ENCODE assay signal across 21 cellular contexts in genomic region chr17:3526971-3527370, GRCh38. TPM values are rescaled to one million over a fixed set of nuclear protein-coding genes. Genes with fewer than 3 reads are reported as not detected.
DNase-seq lines count a peak whose midpoint lies in the region; ATAC-seq, FAIRE-seq and TF ChIP-seq lines count a peak whose summit lies in the region.
"Had no signal": no experiment of that assay in that cellular context is flagged by ENCODE, and none has a peak within 500 bp of the region (broad histone marks: within the 10 kb centered on the region; RNA-seq: fewer than 3 reads in every experiment).

No MANE protein-coding gene starts in this region.

- H3K9ac ChIP-seq in kidney (ENCODE audit: low read length in 2 of 2) (no peak overlapping the region), PC-3 (ENCODE audit: low read length) (no peak overlapping the region)

- TF ChIP-seq CTCF in bronchial epithelial cell (IDR thresholded peaks at IDR 0.05; ENCODE audit: insufficient read depth, low read length, severe bottlenecking) (no peak), kidney (IDR thresholded peaks at IDR 0.05; ENCODE audit: borderline replicate concordance, extremely low read depth, insufficient read depth) (no peak), sigmoid colon (IDR thresholded peaks at IDR 0.05) (no peak), upper lobe of right lung (IDR thresholded peaks at IDR 0.05) (no peak), PC-3 (conservative IDR thresholded peaks at IDR 0.05; ENCODE audit: low read depth, low read length) (no peak), transverse colon (IDR thresholded peaks at IDR 0.05) (no peak)

- 75 to 85% methylated on average over 10 of the region's 10 CpGs for WGBS in sigmoid colon, 2 donors
- WGBS in transverse colon (ENCODE audit: low coverage in 1 of 2), 2 donors, result 67 to 91% methylated on average over 1 to 10 of the region's 10 CpGs

- H3K4me2 ChIP-seq in PC-3 (ENCODE audit: low read length), result no peak overlapping the region

- H3K9me3 ChIP-seq in kidney (ENCODE audit: control insufficient read depth in 1 of 2, low read length in 2 of 2) (no peaks in the 10 kb centered on the region), sigmoid colon (no peaks in the 10 kb centered on the region), upper lobe of right lung (no peaks in the 10 kb centered on the region), PC-3 (ENCODE audit: low read length) (no peaks in the 10 kb centered on the region), transverse colon (no peaks in the 10 kb centered on the region)
- H3K9me3 ChIP-seq: BE2C, Caco-2, HAP-1 had no signal

- BruUV-seq in PC-3 (replicated peaks; lab: Mats Ljungman, UMichigan), result no TSS peak

- no peak overlapping the region for H3K27ac ChIP-seq in kidney (ENCODE audit: low read depth in 2 of 2, low read length in 2 of 2)
- H3K27ac ChIP-seq in sigmoid colon, result no peak overlapping the region
- no peak overlapping the region for H3K27ac ChIP-seq in upper lobe of right lung
- no peak overlapping the region for H3K27ac ChIP-seq in PC-3 (ENCODE audit: low read length)
- H3K27ac ChIP-seq in transverse colon, result no peak overlapping the region

- H3K4me3 ChIP-seq in bronchial epithelial cell (ENCODE audit: low read depth, low read length), result no peak overlapping the region
- H3K4me3 ChIP-seq in kidney (ENCODE audit: low read length in 2 of 2), result no peak overlapping the region
- H3K4me3 ChIP-seq in sigmoid colon, result no peak overlapping the region
- no peak overlapping the region for H3K4me3 ChIP-seq in upper lobe of right lung
- no peak overlapping the region for H3K4me3 ChIP-seq in PC-3 (ENCODE audit: low read length)
- no peak overlapping the region for H3K4me3 ChIP-seq in transverse colon
- H3K4me3 ChIP-seq: HAP-1 had no signal

- DNase-seq in bronchial epithelial cell (ENCODE audit: low read depth), result no peak
- peak; percentile 18 for DNase-seq in kidney
- peak; percentile 41 for DNase-seq in sigmoid colon
- DNase-seq in upper lobe of right lung, result peak; percentile 36
- DNase-seq in activated T-cell treated with anti-CD3 and anti-CD28 coated beads for 4 hours, result no peak
- DNase-seq in PC-3, result no peak
- DNase-seq in transverse colon, result no peak
- DNase-seq: ACHN; BE2C; C1 segment of cervical spinal cord; Caco-2; CD4-positive, CD25-positive, alpha-beta regulatory T cell had no signal

- POLR2A ChIA-PET in PC-3 (lab: Charles Lee; ENCODE audit: unreplicated experiment), result no interaction called here

- H4K20me1 ChIP-seq in PC-3 (ENCODE audit: low read length), result no peaks in the 10 kb centered on the region

- in situ Hi-C loops in transverse colon (cut with MboI; ENCODE audit: low pct_ligation_motif_present in 1 of 4, low pct_unique_long_range_greater_than_20kb in 1 of 4, low sequenced_read_pairs in 3 of 4), result no loop called here

- H3K79me2 ChIP-seq in PC-3 (ENCODE audit: low read length), result no peaks in the 10 kb centered on the region

- H3K4me1 ChIP-seq in kidney (ENCODE audit: control insufficient read depth in 1 of 2, insufficient read depth in 1 of 2, low read depth in 1 of 2, low read length in 2 of 2) (no peaks in the 10 kb centered on the region), sigmoid colon (no peaks in the 10 kb centered on the region), upper lobe of right lung (no peaks in the 10 kb centered on the region), PC-3 (ENCODE audit: insufficient read depth, low read length) (no peaks in the 10 kb centered on the region), transverse colon (no peaks in the 10 kb centered on the region)
- H3K4me1 ChIP-seq: BE2C had no signal

- intact Hi-C loops in kidney (cut with DNase I), result no loop called here
- intact Hi-C loops in sigmoid colon (cut with DNase I), result no loop called here
- intact Hi-C loops in upper lobe of right lung (cut with DNase I), result no loop called here
- intact Hi-C loops in PC-3 (cut with micrococcal nuclease), result no loop called here
- intact Hi-C loops in transverse colon (cut with DNase I; ENCODE audit: low total_unique reads), result no loop called here

- peak; percentile 28 for FAIRE-seq in bronchial epithelial cell (lab: Jason Lieb, UNC)
- FAIRE-seq in kidney (lab: Jason Lieb, UNC), result no peak
- FAIRE-seq: A204.1, D721Med, G401.6, GM12891, GM19239 had no signal

- CTCF ChIA-PET in PC-3 (lab: Charles Lee), result no interaction called here

- TF ChIP-seq EP300 in sigmoid colon (IDR thresholded peaks at IDR 0.05) (no peak), transverse colon (IDR thresholded peaks at IDR 0.05; ENCODE audit: low read depth) (no peak)

- no peak for TF ChIP-seq POLR2A in sigmoid colon (IDR thresholded peaks at IDR 0.05)
- no peak for TF ChIP-seq POLR2A in transverse colon (IDR thresholded peaks at IDR 0.05)

- no peaks in the 10 kb centered on the region for H3K27me3 ChIP-seq in bronchial epithelial cell (ENCODE audit: control insufficient read depth, insufficient read depth, low read length)
- peaks cover 0 to 3% (median 0%) of the 10 kb centered on the region in 3 donors for H3K27me3 ChIP-seq in sigmoid colon
- H3K27me3 ChIP-seq in upper lobe of right lung, result no peaks in the 10 kb centered on the region
- no peaks in the 10 kb centered on the region for H3K27me3 ChIP-seq in PC-3 (ENCODE audit: low read length)
- no peaks in the 10 kb centered on the region for H3K27me3 ChIP-seq in transverse colon
- H3K27me3 ChIP-seq: BE2C had no signal

- no peaks in the 10 kb centered on the region for H3K36me3 ChIP-seq in bronchial epithelial cell (ENCODE audit: control insufficient read depth, insufficient read depth, low read length)
- no peaks in the 10 kb centered on the region for H3K36me3 ChIP-seq in kidney (ENCODE audit: control insufficient read depth in 1 of 2, insufficient read depth in 2 of 2, low read length in 2 of 2)
- H3K36me3 ChIP-seq in sigmoid colon, result no peaks in the 10 kb centered on the region
- H3K36me3 ChIP-seq in upper lobe of right lung, result no peaks in the 10 kb centered on the region
- no peaks in the 10 kb centered on the region for H3K36me3 ChIP-seq in PC-3 (ENCODE audit: low read depth, low read length)
- no peaks in the 10 kb centered on the region for H3K36me3 ChIP-seq in transverse colon
- H3K36me3 ChIP-seq: BE2C, HAP-1 had no signal

- no peaks in the 10 kb centered on the region for H3F3A ChIP-seq in PC-3 (ENCODE audit: low read length, unreplicated experiment)

- no peak overlapping the region for H2AFZ ChIP-seq in PC-3 (ENCODE audit: low read length)

- no peaks in the 10 kb centered on the region for H3K9me2 ChIP-seq in PC-3 (replicated peaks; ENCODE audit: low read length)

- ATAC-seq in upper lobe of right lung, result no peak
- no peak for ATAC-seq in HG02852 (IDR thresholded peaks at IDR 0.05; ENCODE audit: unreplicated experiment)
- ATAC-seq in PC-3, result no peak

RNA-seq across cellular contexts. Expression of gene TRPV3, which starts 30.6 kb away (rescaled TPM):
- total RNA-seq in bronchial epithelial cell (0.79 and 1.2 TPM in 2 replicates), kidney (1.2 TPM), sigmoid colon (1 to 10 TPM in 1 of 4 donors, under 1 TPM in 3; 0.14 to 3.3 (median 0.26) TPM), upper lobe of right lung (0.26 TPM), PC-3 (2014; rRNA removed) (3.6 and 4.8 TPM in 2 replicates), transverse colon (1 to 10 TPM in 3 of 4 donors, under 1 TPM in 1; 0.20 to 7.1 (median 3.7) TPM)
- polyA plus RNA-seq in kidney (ENCODE audit: insufficient read depth, low read depth, low replicate concordance) (0.13 TPM), sigmoid colon (1 to 10 TPM; 1.8 to 3.2 (median 3.1) TPM)
- total RNA-seq: H4 had no signal

RNA-seq across cellular contexts. Expression of gene ASPA, which starts 51.2 kb away (rescaled TPM):
- total RNA-seq in bronchial epithelial cell (not detected in 2 replicates), kidney (5.1 TPM), sigmoid colon (1 to 10 TPM in 3 of 4 donors, under 1 TPM in 1; 0.95 to 8.0 (median 2.9) TPM), upper lobe of right lung (8.2 TPM), PC-3 (2014; rRNA removed) (not detected in 2 replicates), transverse colon (1 to 10 TPM in 3 of 4 donors, under 1 TPM in 1; 1.00 to 5.2 (median 2.9) TPM)
- polyA plus RNA-seq in kidney (ENCODE audit: insufficient read depth, low read depth, low replicate concordance) (24.2 TPM), sigmoid colon (1 to 10 TPM in 2 of 3 donors, under 1 TPM in 1; 0.69 to 1.8 (median 1.1) TPM)
- total RNA-seq: CD4-positive, CD25-positive, alpha-beta regulatory T cell; HT-29 had no signal
- polyA plus RNA-seq: CD4-positive, CD25-positive, alpha-beta regulatory T cell had no signal

RNA-seq across cellular contexts. Expression of gene SPATA22, which starts 55.4 kb away (rescaled TPM):
- total RNA-seq in bronchial epithelial cell (not detected in 2 replicates), kidney (0.31 TPM), sigmoid colon (under 1 TPM in 2 of 4 donors, not detected in 2; 0.36 to 0.55 TPM), upper lobe of right lung (0.75 TPM), PC-3 (2014; rRNA removed) (1.8 TPM in 1 of 2 replicates, not detected in the other), transverse colon (not detected)
- polyA plus RNA-seq in kidney (ENCODE audit: insufficient read depth, low read depth, low replicate concordance) (not detected), sigmoid colon (under 1 TPM in 1 of 3 donors, not detected in 2; 0.06 TPM)
- total RNA-seq: Caco-2; CD4-positive, CD25-positive, alpha-beta regulatory T cell; H4; HT-29 had no signal

Comparison
In these comparisons a context has a peak if more than half of its experiments do, and no peak if none do; other contexts are left out.
1. DNase-seq: peak in kidney (single experiment), sigmoid colon (single experiment) and upper lobe of right lung (single experiment); none in bronchial epithelial cell (single experiment), activated T-cell treated with anti-CD3 and anti-CD28 coated beads for 4 hours (single experiment), PC-3 (single experiment) and transverse colon (single experiment).